Comparison of ENCODE assay signal across 13 cellular contexts in the genomic region with DNA sequence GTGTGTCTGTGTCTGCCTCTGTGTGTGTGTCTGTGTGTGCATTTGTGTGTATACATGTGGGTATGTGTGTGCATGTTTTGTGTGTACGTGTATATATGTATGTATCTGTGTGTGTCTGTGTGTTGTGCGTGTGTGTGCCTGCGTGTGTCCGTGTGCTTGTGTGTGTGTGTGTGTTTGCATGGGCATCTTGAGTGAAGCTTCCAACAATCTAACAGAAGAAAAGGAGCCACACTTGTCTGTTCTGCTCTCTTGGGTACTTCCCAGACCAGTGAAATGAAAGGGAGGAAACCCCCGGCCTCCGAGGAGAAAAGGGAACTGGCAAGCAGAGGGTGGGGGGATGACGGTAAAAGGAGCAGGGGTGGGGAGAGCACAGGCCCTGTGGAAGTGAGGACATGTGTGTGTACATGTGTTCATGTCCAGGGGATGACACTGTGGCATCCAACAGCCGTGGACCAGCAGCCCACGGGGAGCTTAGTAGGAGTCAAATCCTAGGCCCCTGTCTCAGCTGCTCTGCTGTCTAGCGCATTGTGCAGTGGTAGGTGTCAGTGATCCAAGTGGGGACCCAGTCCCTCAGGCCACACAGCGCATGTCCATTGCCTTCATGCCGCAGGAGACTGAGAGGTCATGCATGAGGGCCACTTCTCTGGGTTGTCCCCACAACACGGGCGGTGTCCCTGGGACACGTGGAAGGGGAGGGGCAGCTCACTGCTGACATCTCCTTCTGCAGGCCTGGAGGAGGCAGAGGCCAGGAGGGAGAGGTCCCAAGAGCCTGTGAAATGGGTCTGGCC. TPM values are rescaled to one million over a fixed set of nuclear protein-coding genes. Genes with fewer than 3 reads are reported as not detected.
DNase-seq lines count a peak whose midpoint lies in the region; FAIRE-seq and TF ChIP-seq lines count a peak whose summit lies in the region.
"Had no signal": no experiment of that assay in that cellular context is flagged by ENCODE, and none has a peak within 500 bp of the region (broad histone marks: within the 10 kb centered on the region; RNA-seq: fewer than 3 reads in every experiment).

No MANE protein-coding gene starts in this region.

- peaks cover 21 to 50% of the 10 kb centered on the region in 2 donors for H3K27me3 Mint-ChIP-seq in CD8-positive, alpha-beta memory T cell

- H3K9ac ChIP-seq in H1 (replicated peaks in 1 of 4; ENCODE audit: extremely low read depth in 1 of 4, low read depth in 3 of 4, low read length in 3 of 4) (no peak overlapping the region), neuronal stem cell (ENCODE audit: low read depth, low read length, poor library complexity) (peak overlapping the region; percentile 71)

- H3K4me3 Mint-ChIP-seq in CD8-positive, alpha-beta memory T cell = no peak overlapping the region

- H4K5ac ChIP-seq in H1 (ENCODE audit: insufficient read length, low read depth, low read length) = no peak overlapping the region

- CTCF ChIA-PET in H1 (lab: Charles Lee; ENCODE audit: partially characterized antibody) = interaction anchor here (0.6 to 1.3 kb wide), 6 partner anchors 8 to 61 kb away, joined by 3 to 6 read pairs (median 3); partner anchors contain the start of gene CSF2RB
- CTCF ChIA-PET in CD8-positive, alpha-beta memory T cell (lab: Charles Lee) = no interaction called here

- POLR2A ChIA-PET in H1 (lab: Charles Lee; ENCODE audit: partially characterized antibody) = no interaction called here
- POLR2A ChIA-PET in CD8-positive, alpha-beta memory T cell (lab: Charles Lee) = no interaction called here

- peak overlapping the region; percentile 71; the same call in 1 of the 2 replicates for H2BK12ac ChIP-seq in H1 (ENCODE audit: low read depth, low read length)
- peak overlapping the region; percentile 24 for H2BK12ac ChIP-seq in neuronal stem cell (ENCODE audit: low read length)

- H3K23ac ChIP-seq in H1 (ENCODE audit: insufficient read length) = no peak overlapping the region
- H3K23ac ChIP-seq in neuronal stem cell (ENCODE audit: low read depth, low read length, poor library complexity) = peak overlapping the region; percentile 36

- WGBS in H1 (ENCODE audit: extremely low coverage in 1 of 2, insufficient coverage in 1 of 2, insufficient read length in 1 of 2, insufficient replicate concordance in 2 of 2, low coverage in 1 of 2, low lambda C conversion rate in 2 of 2, missing lambda C conversion rate in 1 of 2), 2 experiments = 83% methylated on average over 15 of the region's 15 CpGs; no CpG with 5 or more reads in 1 of the 2 experiments
- WGBS in neuronal stem cell (ENCODE audit: extremely low coverage in 2 of 2, insufficient read length in 2 of 2, insufficient replicate concordance in 1 of 2), 2 donors = no CpG with 5 or more reads among the region's 15 CpGs
- WGBS in esophagus muscularis mucosa = 69% methylated on average over 15 of the region's 15 CpGs

- no peaks in the 10 kb centered on the region for H3K79me2 ChIP-seq in H1 (ENCODE audit: control insufficient read depth in 1 of 2, insufficient read depth in 2 of 2, low read length in 2 of 2)

- H3K4me2 ChIP-seq in H1 (ENCODE audit: insufficient read depth in 1 of 2, low read depth in 2 of 2, low read length in 2 of 2) (no peak overlapping the region), neuronal stem cell (ENCODE audit: insufficient read depth, low read length, poor library complexity, severe bottlenecking) (no peak overlapping the region)

- peak overlapping the region; percentile 52 for H2BK20ac ChIP-seq in H1 (ENCODE audit: low read length)

- H2AK5ac ChIP-seq in H1 (ENCODE audit: low read depth, low read length) (no peak overlapping the region; the same call in 1 of the 2 replicates), neuronal stem cell (ENCODE audit: low read depth, low read length) (peak overlapping the region; percentile 64)

- intact Hi-C loops in esophagus muscularis mucosa (cut with DNase I) = no loop called here

- DNase-seq in GM10266 (ENCODE audit: extremely low spot score) = peak; percentile 79
- peak; percentile 30 to 90 for DNase-seq in HL-60 (ENCODE audit: low read depth in 1 of 2, low spot score in 1 of 2)
- no peak for DNase-seq in H1 (ENCODE audit: low read depth in 1 of 2, low spot score in 2 of 2)
- DNase-seq in neuronal stem cell (ENCODE audit: low spot score) = no peak
- no peak for DNase-seq in CD8-positive, alpha-beta memory T cell
- DNase-seq in NCI-H1694 treated with DMSO at 0.1 percent for 48 hours (lab: John Stamatoyannopoulos, UW) = no peak
- DNase-seq in stimulated activated CD8-positive, alpha-beta memory T cell treated with anti-CD3 and anti-CD28 coated beads, Interleukin-4, amount 100 ng/mL, for 48 hours = no peak
- no peak for DNase-seq in esophagus muscularis mucosa (ENCODE audit: extremely low spot score)
- DNase-seq: DMS 273 treated with DMSO at 0.1 percent for 48 hours, HCEC 1CT, NCI-H2107 had no signal

- H3K36me3 ChIP-seq in H1 (ENCODE audit: control insufficient read depth in 2 of 4, insufficient read depth in 4 of 4, low read length in 3 of 4) = no peaks in the 10 kb centered on the region
- no peaks in the 10 kb centered on the region for H3K36me3 ChIP-seq in neuronal stem cell (replicated peaks in 1 of 2; ENCODE audit: control insufficient read depth in 2 of 2, insufficient read depth in 2 of 2, low read length in 2 of 2)
- no peaks in the 10 kb centered on the region for H3K36me3 ChIP-seq in CD8-positive, alpha-beta memory T cell (ENCODE audit: insufficient read depth, low read length)
- peaks cover 0 to 6% (median 0%) of the 10 kb centered on the region in 4 donors for H3K36me3 ChIP-seq in esophagus muscularis mucosa
- H3K36me3 ChIP-seq: breast epithelium had no signal

- H3K79me1 ChIP-seq in H1 (ENCODE audit: low read depth, low read length) (no peaks in the 10 kb centered on the region), neuronal stem cell (ENCODE audit: low read depth, low read length) (no peaks in the 10 kb centered on the region)

- no peaks in the 10 kb centered on the region for H3K4me1 Mint-ChIP-seq in CD8-positive, alpha-beta memory T cell

- no peak overlapping the region for H3K14ac ChIP-seq in H1 (ENCODE audit: insufficient read length)
- H3K14ac ChIP-seq in neuronal stem cell (ENCODE audit: low read length) = no peak overlapping the region

- H3K27ac ChIP-seq in HL-60 (replicated peaks) = peak overlapping the region; percentile 55
- no peak overlapping the region for H3K27ac ChIP-seq in H1 (ENCODE audit: low read depth, low read length)
- no peak overlapping the region for H3K27ac ChIP-seq in neuronal stem cell (replicated peaks; ENCODE audit: low read length)
- H3K27ac ChIP-seq in CD8-positive, alpha-beta memory T cell (ENCODE audit: low read depth, low read length) = no peak overlapping the region
- no peak overlapping the region for H3K27ac ChIP-seq in esophagus muscularis mucosa (replicated peaks in 1 of 4)
- H3K27ac ChIP-seq: breast epithelium had no signal

- TF ChIP-seq CTCF in GM10266 (IDR thresholded peaks at IDR 0.05; ENCODE audit: control insufficient read depth, insufficient read depth, low read depth, missing control alignments) = no peak
- TF ChIP-seq CTCF in HL-60 (IDR thresholded peaks at IDR 0.05; ENCODE audit: insufficient read depth, low read length) = no peak
- TF ChIP-seq CTCF in H1 (IDR thresholded peaks at IDR 0.05; ENCODE audit: control extremely low read depth in 1 of 3, insufficient read depth in 1 of 3, low read depth in 1 of 3, low read length in 3 of 3) = no peak
- TF ChIP-seq CTCF in esophagus muscularis mucosa (IDR thresholded peaks at IDR 0.05) = no peak

- peaks cover 5% of the 10 kb centered on the region for H3K23me2 ChIP-seq in H1 (ENCODE audit: low read depth, low read length)

- H3K27me3 ChIP-seq in HL-60 (ENCODE audit: insufficient read depth, poor library complexity, severe bottlenecking) (no peaks in the 10 kb centered on the region), H1 (replicated peaks in 1 of 4; ENCODE audit: control insufficient read depth in 3 of 4, extremely low read depth in 1 of 4, insufficient read depth in 3 of 4, low read length in 3 of 4) (no peaks in the 10 kb centered on the region), neuronal stem cell (ENCODE audit: control insufficient read depth in 3 of 3, insufficient read depth in 3 of 3, low read depth in 1 of 3, low read length in 3 of 3) (no peaks in the 10 kb centered on the region), esophagus muscularis mucosa (peaks cover 0 to 57% (median 0%) of the 10 kb centered on the region in 4 donors)
- no peaks in the 10 kb centered on the region for H3K27me3 ChIP-seq in CD8-positive, alpha-beta memory T cell (ENCODE audit: insufficient read depth, low read length, poor library complexity, severe bottlenecking)

- H3K9me3 ChIP-seq in H1 (ENCODE audit: insufficient read depth in 2 of 2, low read depth in 1 of 2, low read length in 1 of 2) (no peaks in the 10 kb centered on the region; a peak in 1 of 4 replicates), neuronal stem cell (replicated peaks in 1 of 2; ENCODE audit: control insufficient read depth in 2 of 2, insufficient read depth in 1 of 2, low read depth in 1 of 2, low read length in 2 of 2) (peaks cover 0 to 4% of the 10 kb centered on the region in 2 donors), esophagus muscularis mucosa (peaks cover 0 to 9% (median 5%) of the 10 kb centered on the region in 4 donors)
- no peaks in the 10 kb centered on the region for H3K9me3 ChIP-seq in CD8-positive, alpha-beta memory T cell (ENCODE audit: low read length)

- no peak for FAIRE-seq in H1 (lab: Jason Lieb, UNC)

- H4K91ac ChIP-seq in H1 (replicated peaks; ENCODE audit: insufficient read length, low read length) (peak overlapping the region; percentile 69), neuronal stem cell (ENCODE audit: low read depth, low read length, poor library complexity) (no peak overlapping the region)

- H3K18ac ChIP-seq in H1 (ENCODE audit: extremely low read depth, low read length) = peak overlapping the region; percentile 55; the same call in 1 of the 2 replicates
- peak overlapping the region; percentile 82 for H3K18ac ChIP-seq in neuronal stem cell (ENCODE audit: low read length)

- H4K8ac ChIP-seq in H1 (ENCODE audit: extremely low read depth, insufficient read depth, low read length) = no peak overlapping the region
- no peak overlapping the region for H4K8ac ChIP-seq in neuronal stem cell (ENCODE audit: low read depth, low read length)

- H3K4ac ChIP-seq in H1 (replicated peaks; ENCODE audit: insufficient read length, low read depth, low read length) (no peak overlapping the region), neuronal stem cell (ENCODE audit: low read length) (no peak overlapping the region)

- TF ChIP-seq POLR2A in H1 (IDR thresholded peaks at IDR 0.05; ENCODE audit: control extremely low read depth in 1 of 2, low read depth in 2 of 2, low read length in 2 of 2) (no peak), esophagus muscularis mucosa (IDR thresholded peaks at IDR 0.05; ENCODE audit: low read depth) (no peak)

- H2AFZ ChIP-seq in H1 (ENCODE audit: low read length) = no peak overlapping the region
- H2AFZ ChIP-seq in neuronal stem cell (ENCODE audit: low read length) = peak overlapping the region; percentile 81

- H3K36me3 Mint-ChIP-seq in CD8-positive, alpha-beta memory T cell = peaks cover 0 to 5% (median 0%) of the 10 kb centered on the region in 3 donors

- no peak overlapping the region for H3K56ac ChIP-seq in H1 (replicated peaks; ENCODE audit: insufficient read length, low read depth, low read length)

- H3K4me3 ChIP-seq in HL-60 (replicated peaks; ENCODE audit: insufficient read depth, low read length) (no peak overlapping the region), H1 (ENCODE audit: extremely low read depth in 1 of 4, insufficient read depth in 2 of 4, low read depth in 3 of 4, low read length in 4 of 4) (no peak overlapping the region), neuronal stem cell (ENCODE audit: low read length in 2 of 2) (peak overlapping the region in 1 of 2 donors; percentile 53), esophagus muscularis mucosa (no peak overlapping the region)
- H3K4me3 ChIP-seq in CD8-positive, alpha-beta memory T cell (ENCODE audit: low read length) = no peak overlapping the region
- H3K4me3 ChIP-seq: breast epithelium, smooth muscle cell had no signal

- TF ChIP-seq RAD21 in H1 (IDR thresholded peaks at IDR 0.05 in 1 of 2, conservative IDR thresholded peaks at IDR 0.05 in 1 of 2; ENCODE audit: low read depth in 2 of 2, low read length in 2 of 2) = no peak

- TF ChIP-seq EP300 in H1 (IDR thresholded peaks at IDR 0.05; ENCODE audit: borderline replicate concordance in 1 of 2, low read depth in 2 of 2, low read length in 2 of 2) (no peak), esophagus muscularis mucosa (IDR thresholded peaks at IDR 0.05) (no peak)

- H3K9me3 Mint-ChIP-seq in CD8-positive, alpha-beta memory T cell = peaks cover 0 to 2% (median 0%) of the 10 kb centered on the region in 5 donors

- 0 out of 2 replicates have a peak overlapping the region, but pooled peaks have one; percentile 5 for H2BK5ac ChIP-seq in H1 (ENCODE audit: low read depth, low read length)
- H2BK5ac ChIP-seq in neuronal stem cell (ENCODE audit: low read length) = peak overlapping the region; percentile 62

- H3K4me1 ChIP-seq in H1 (replicated peaks in 1 of 4; ENCODE audit: control insufficient read depth in 3 of 4, insufficient read depth in 4 of 4, low read length in 3 of 4) (peaks cover 0 to 9% (median 3%) of the 10 kb centered on the region in 4 experiments; a peak in 4 of 7 replicates), neuronal stem cell (ENCODE audit: control insufficient read depth in 2 of 2, insufficient read depth in 1 of 2, low read depth in 1 of 2, low read length in 2 of 2) (peaks cover 11 to 12% of the 10 kb centered on the region in 2 donors), esophagus muscularis mucosa (peaks cover 0 to 12% (median 7%) of the 10 kb centered on the region in 4 donors)
- H3K4me1 ChIP-seq in CD8-positive, alpha-beta memory T cell (ENCODE audit: insufficient read depth, low read length) = no peaks in the 10 kb centered on the region
- H3K4me1 ChIP-seq: breast epithelium had no signal

- no peak overlapping the region for H2BK120ac ChIP-seq in H1 (replicated peaks; ENCODE audit: low read depth, low read length)
- H2BK120ac ChIP-seq in neuronal stem cell (ENCODE audit: low read depth, low read length) = no peak overlapping the region

- H2BK15ac ChIP-seq in H1 (ENCODE audit: low read length) (peak overlapping the region; percentile 46; the same call in 1 of the 2 replicates), neuronal stem cell (ENCODE audit: low read length) (peak overlapping the region; percentile 41)

- H4K20me1 ChIP-seq in H1 (replicated peaks in 1 of 2; ENCODE audit: control insufficient read depth in 1 of 2, insufficient read depth in 2 of 2, low read length in 2 of 2) = peaks cover 0 to 5% of the 10 kb centered on the region in 2 experiments

- no peak overlapping the region for H3K27ac Mint-ChIP-seq in CD8-positive, alpha-beta memory T cell

RNA-seq across cellular contexts. Expression of gene CSF2RB, which starts 8.1 kb away (rescaled TPM):
- not detected in 2 replicates for total RNA-seq in H1 (2021; fragmentation: NEBNext Ultra II Directional; extraction: Animal tissue kit (Norgen Biotek cat#: 25700))
- 0.02 TPM in 1 of 2 replicates, not detected in the other for polyA plus RNA-seq in H1 (2011; rRNA removed)
- not detected for polyA plus RNA-seq in H1 (2011; cell fraction: cytosol; rRNA removed)
- polyA plus RNA-seq in H1 (2011; cell fraction: nucleus; rRNA removed) = 0.14 TPM
- polyA plus RNA-seq in H1 (2012, experiment 1 of 2) = not detected in 4 replicates
- polyA plus RNA-seq in H1 (2012, experiment 2 of 2) = not detected
- polyA plus RNA-seq in H1 (2013, experiment 1 of 2) = 0.02 TPM
- not detected for polyA plus RNA-seq in H1 (2013, experiment 2 of 2)
- polyA minus RNA-seq in H1 (2011; rRNA and poly(A)+ RNA removed) = not detected in 2 replicates
- not detected for polyA minus RNA-seq in H1 (2011; cell fraction: cytosol; rRNA and poly(A)+ RNA removed)
- not detected for polyA minus RNA-seq in H1 (2011; cell fraction: nucleus; rRNA and poly(A)+ RNA removed)
- 0.01 TPM for polyA plus RNA-seq in neuronal stem cell (2013, experiment 1 of 2)
- 0.01 TPM for polyA plus RNA-seq in neuronal stem cell (2013, experiment 2 of 2)
- total RNA-seq in CD8-positive, alpha-beta memory T cell = under 1 TPM; 0.13 to 0.20 TPM
- polyA plus RNA-seq in CD8-positive, alpha-beta memory T cell = 0.09 TPM
- 10 to 100 TPM in 1 of 4 donors, 1 to 10 TPM in 3; 4.6 to 19.4 (median 6.2) TPM for total RNA-seq in esophagus muscularis mucosa
- total RNA-seq: smooth muscle cell had no signal

Comparison
In these comparisons a context has a peak if more than half of its experiments do, and no peak if none do; other contexts are left out.
1. DNase-seq: peak in GM10266 (single experiment) and HL-60 (2 of 2); none in H1 (0 of 2), neuronal stem cell (single experiment), CD8-positive, alpha-beta memory T cell (0 of 5), NCI-H1694 treated with DMSO at 0.1 percent for 48 hours (single experiment), stimulated activated CD8-positive, alpha-beta memory T cell treated with anti-CD3 and anti-CD28 coated beads, Interleukin-4, amount 100 ng/mL, for 48 hours (single experiment) and esophagus muscularis mucosa (single experiment).